Comparison of ENCODE assay signal across 23 cellular contexts in genomic region chr14:96261053-96261452, GRCh38. TPM values are rescaled to one million over a fixed set of nuclear protein-coding genes. Genes with fewer than 3 reads are reported as not detected.
DNase-seq lines count a peak whose midpoint lies in the region; ATAC-seq and TF ChIP-seq lines count a peak whose summit lies in the region.
"Had no signal": no experiment of that assay in that cellular context is flagged by ENCODE, and none has a peak within 500 bp of the region (broad histone marks: within the 10 kb centered on the region; RNA-seq: fewer than 3 reads in every experiment).

No MANE protein-coding gene starts in this region.

- H3K4me1 ChIP-seq in stomach: peaks cover 0 to 21% (median 5%) of the 10 kb centered on the region in 4 donors
- H3K4me1 ChIP-seq in testis: no peaks in the 10 kb centered on the region
- H3K4me1 ChIP-seq: prostate gland had no signal

- intact Hi-C loops in left colon (cut with DNase I, micrococcal nuclease): no loop called here
- intact Hi-C loops in stomach (cut with DNase I; ENCODE audit: low total_unique reads): no loop called here
- intact Hi-C loops in testis (cut with DNase I; ENCODE audit: low total_unique reads): no loop called here

- H3K4me1 Mint-ChIP-seq in activated CD8-positive, alpha-beta memory T cell treated with anti-CD3 and anti-CD28 coated beads, Interleukin-2, amount 10 ng/mL, durations not matched to agents 7 days and 5 days: no peaks in the 10 kb centered on the region
- H3K4me1 Mint-ChIP-seq: neural crest cell had no signal

- H3K36me3 ChIP-seq in stomach (no peaks in the 10 kb centered on the region), testis (ENCODE audit: low read depth, missing control alignments) (no peaks in the 10 kb centered on the region)
- H3K36me3 ChIP-seq: prostate gland had no signal

- H3K4me3 Mint-ChIP-seq in activated CD8-positive, alpha-beta memory T cell treated with anti-CD3 and anti-CD28 coated beads, Interleukin-2, amount 10 ng/mL, durations not matched to agents 7 days and 5 days: no peak overlapping the region
- H3K4me3 Mint-ChIP-seq: activated CD4-positive, alpha-beta memory T cell treated with anti-CD3 and anti-CD28 coated beads for 36 hours; CD4-positive, alpha-beta T cell; neural crest cell had no signal

- POLR2A ChIA-PET in AG04450 (lab: Yijun Ruan, JAX): interaction anchor here (1.0 to 1.8 kb wide), 4 partner anchors 8 to 156 kb away, joined by 3 to 8 read pairs (median 4); no protein-coding TSS in a partner anchor

- 39 to 58% (median 44%) methylated on average over 5 of the region's 5 CpGs for WGBS in stomach, 5 donors
- WGBS in testis, 2 donors: 84 to 91% methylated on average over 5 of the region's 5 CpGs

- no peaks in the 10 kb centered on the region for H3K36me3 Mint-ChIP-seq in activated CD8-positive, alpha-beta memory T cell treated with anti-CD3 and anti-CD28 coated beads, Interleukin-2, amount 10 ng/mL, durations not matched to agents 7 days and 5 days
- H3K36me3 Mint-ChIP-seq: activated CD4-positive, alpha-beta memory T cell treated with anti-CD3 and anti-CD28 coated beads for 36 hours had no signal

- TF ChIP-seq CTCF in AG04450 (IDR thresholded peaks at IDR 0.05; ENCODE audit: low read depth, low read length): no peak
- no peak for TF ChIP-seq CTCF in stomach (IDR thresholded peaks at IDR 0.05)
- no peak for TF ChIP-seq CTCF in testis (IDR thresholded peaks at IDR 0.05)

- H3K27ac ChIP-seq in AG04450 (ENCODE audit: low read depth, low read length) (peak overlapping the region; percentile 53), stomach (no peak overlapping the region), testis (no peak overlapping the region)
- H3K27ac ChIP-seq: dorsolateral prefrontal cortex, prostate gland, skin epidermis had no signal

- CTCF ChIA-PET in AG04450 (lab: Charles Lee): interaction anchor here (1.1 to 5.6 kb wide), 4 partner anchors 14 to 163 kb away, joined by 4 to 30 read pairs (median 16); no protein-coding TSS in a partner anchor
- CTCF ChIA-PET in activated CD8-positive, alpha-beta memory T cell treated with anti-CD3 and anti-CD28 coated beads, Interleukin-2, amount 10 ng/mL, durations not matched to agents 7 days and 5 days (lab: Charles Lee): no interaction called here

- peak; percentile 51 for ATAC-seq in left colon
- ATAC-seq in activated CD8-positive, alpha-beta memory T cell treated with anti-CD3 and anti-CD28 coated beads, Interleukin-2, amount 10 ng/mL, durations not matched to agents 7 days and 5 days: no peak

- H3K27me3 ChIP-seq in AG04450 (ENCODE audit: control insufficient read depth, insufficient read depth, low read length): no peaks in the 10 kb centered on the region
- peaks cover 0 to 7% (median 0%) of the 10 kb centered on the region in 3 donors for H3K27me3 ChIP-seq in stomach
- no peaks in the 10 kb centered on the region for H3K27me3 ChIP-seq in testis

- H3K4me3 ChIP-seq in AG04450 (ENCODE audit: low read depth, low read length) (peak overlapping the region; percentile 26), stomach (no peak overlapping the region), testis (no peak overlapping the region)
- H3K4me3 ChIP-seq: dorsolateral prefrontal cortex, K562, prostate gland, skin epidermis had no signal

- TF ChIP-seq EP300 in stomach (IDR thresholded peaks at IDR 0.05): no peak

- H3K9me3 Mint-ChIP-seq in activated CD8-positive, alpha-beta memory T cell treated with anti-CD3 and anti-CD28 coated beads, Interleukin-2, amount 10 ng/mL, durations not matched to agents 7 days and 5 days (ENCODE audit: low read depth): no peaks in the 10 kb centered on the region
- H3K9me3 Mint-ChIP-seq: activated CD4-positive, alpha-beta memory T cell treated with anti-CD3 and anti-CD28 coated beads for 36 hours; CD4-positive, alpha-beta T cell had no signal

- H3K27ac Mint-ChIP-seq in activated CD8-positive, alpha-beta memory T cell treated with anti-CD3 and anti-CD28 coated beads, Interleukin-2, amount 10 ng/mL, durations not matched to agents 7 days and 5 days: no peak overlapping the region
- H3K27ac Mint-ChIP-seq: activated CD4-positive, alpha-beta memory T cell treated with anti-CD3 and anti-CD28 coated beads for 36 hours; CD4-positive, alpha-beta T cell had no signal

- no peak for TF ChIP-seq POLR2A in erythroblast (IDR thresholded peaks at IDR 0.05; ENCODE audit: low read length)
- no peak for TF ChIP-seq POLR2A in stomach (IDR thresholded peaks at IDR 0.05)
- no peak for TF ChIP-seq POLR2A in testis (IDR thresholded peaks at IDR 0.05)

- H3K9me3 ChIP-seq in AG04450 (ENCODE audit: control insufficient read depth, insufficient read depth, low read length): peaks cover 17% of the 10 kb centered on the region
- no peaks in the 10 kb centered on the region for H3K9me3 ChIP-seq in stomach
- no peaks in the 10 kb centered on the region for H3K9me3 ChIP-seq in testis
- H3K9me3 ChIP-seq: prostate gland had no signal

- DNase-seq in AG04450 (ENCODE audit: low read depth, low spot score) (no peak), NCI-H146 (lab: John Stamatoyannopoulos, UW) (peak; percentile 53), NCI-H774 (lab: John Stamatoyannopoulos, UW) (peak; percentile 70), left colon (no peak), erythroblast (lab: John Stamatoyannopoulos, UW) (no peak), stomach (no peak), testis (no peak)
- DNase-seq in activated CD8-positive, alpha-beta memory T cell treated with anti-CD3 and anti-CD28 coated beads, Interleukin-2, amount 10 ng/mL, durations not matched to agents 7 days and 5 days: no peak
- DNase-seq: activated CD4-positive, alpha-beta memory T cell treated with anti-CD3 and anti-CD28 coated beads for 36 hours; activated naive CD4-positive, alpha-beta T cell treated with Interleukin-2 at 50 U/mL for 16 hours; amygdala; CD4-positive, alpha-beta T cell; central memory CD4-positive, alpha-beta T cell; midbrain; MV-4-11; Right ventricle myocardium superior; stimulated activated CD4-positive, alpha-beta T cell treated with anti-CD3 and anti-CD28 coated beads, Interleukin-4, amount 100 ng/mL, for 4 hours; T-helper 1 cell had no signal

- H3K27me3 Mint-ChIP-seq in activated CD8-positive, alpha-beta memory T cell treated with anti-CD3 and anti-CD28 coated beads, Interleukin-2, amount 10 ng/mL, durations not matched to agents 7 days and 5 days: peaks cover 41% of the 10 kb centered on the region

RNA-seq across cellular contexts. Expression of gene BDKRB1, which starts 5.0 kb away (rescaled TPM):
- polyA plus RNA-seq in AG04450 (2011; rRNA removed) (160 and 215 TPM in 2 replicates), stomach (1 to 10 TPM; 1.2 to 7.1 (median 4.2) TPM), testis (ENCODE audit: insufficient read depth, low read depth, low replicate concordance) (4.9 TPM)
- 155 and 203 TPM in 2 replicates for polyA minus RNA-seq in AG04450 (2011; rRNA and poly(A)+ RNA removed)
- total RNA-seq in left colon (1 to 10 TPM; 5.2 to 6.6 TPM), stomach (1 to 10 TPM in 1 of 5 donors, under 1 TPM in 1, not detected in 3; 0.92 to 4.2 TPM), testis (1 to 10 TPM; 3.3 to 3.4 TPM)
- total RNA-seq in activated CD8-positive, alpha-beta memory T cell treated with anti-CD3 and anti-CD28 coated beads, Interleukin-2, amount 10 ng/mL, durations not matched to agents 7 days and 5 days: not detected
- total RNA-seq: activated CD4-positive, alpha-beta memory T cell treated with anti-CD3 and anti-CD28 coated beads for 36 hours; CD4-positive, alpha-beta T cell; neural crest cell; Right ventricle myocardium superior had no signal

RNA-seq across cellular contexts. Expression of gene BDKRB2, which starts 56.4 kb away (rescaled TPM):
- polyA plus RNA-seq in AG04450 (2011; rRNA removed): 182 and 212 TPM in 2 replicates
- polyA minus RNA-seq in AG04450 (2011; rRNA and poly(A)+ RNA removed): 383 and 523 TPM in 2 replicates
- total RNA-seq in left colon: 10 to 100 TPM; 14.2 to 33.6 TPM
- total RNA-seq in stomach: 10 to 100 TPM in 1 of 5 donors, 1 to 10 TPM in 3, not detected in 1; 5.3 to 14.2 (median 6.2) TPM
- 1 to 10 TPM; 3.5 to 6.1 (median 4.5) TPM for polyA plus RNA-seq in stomach
- under 1 TPM; 0.63 to 0.87 TPM for total RNA-seq in testis
- 2.9 TPM for polyA plus RNA-seq in testis (ENCODE audit: insufficient read depth, low read depth, low replicate concordance)
- total RNA-seq in activated CD8-positive, alpha-beta memory T cell treated with anti-CD3 and anti-CD28 coated beads, Interleukin-2, amount 10 ng/mL, durations not matched to agents 7 days and 5 days: not detected
- total RNA-seq: CD4-positive, alpha-beta T cell had no signal
- polyA plus RNA-seq: K562 had no signal

Comparison
In these comparisons a context has a peak if more than half of its experiments do, and no peak if none do; other contexts are left out.
1. DNase-seq: peak in NCI-H146 (single experiment) and NCI-H774 (single experiment); none in AG04450 (single experiment), left colon (0 of 2), erythroblast (0 of 2), stomach (single experiment), testis (single experiment) and activated CD8-positive, alpha-beta memory T cell treated with anti-CD3 and anti-CD28 coated beads, Interleukin-2, amount 10 ng/mL, durations not matched to agents 7 days and 5 days (single experiment).